8 cellular contexts compared by ENCODE assay signal in the genomic region with DNA sequence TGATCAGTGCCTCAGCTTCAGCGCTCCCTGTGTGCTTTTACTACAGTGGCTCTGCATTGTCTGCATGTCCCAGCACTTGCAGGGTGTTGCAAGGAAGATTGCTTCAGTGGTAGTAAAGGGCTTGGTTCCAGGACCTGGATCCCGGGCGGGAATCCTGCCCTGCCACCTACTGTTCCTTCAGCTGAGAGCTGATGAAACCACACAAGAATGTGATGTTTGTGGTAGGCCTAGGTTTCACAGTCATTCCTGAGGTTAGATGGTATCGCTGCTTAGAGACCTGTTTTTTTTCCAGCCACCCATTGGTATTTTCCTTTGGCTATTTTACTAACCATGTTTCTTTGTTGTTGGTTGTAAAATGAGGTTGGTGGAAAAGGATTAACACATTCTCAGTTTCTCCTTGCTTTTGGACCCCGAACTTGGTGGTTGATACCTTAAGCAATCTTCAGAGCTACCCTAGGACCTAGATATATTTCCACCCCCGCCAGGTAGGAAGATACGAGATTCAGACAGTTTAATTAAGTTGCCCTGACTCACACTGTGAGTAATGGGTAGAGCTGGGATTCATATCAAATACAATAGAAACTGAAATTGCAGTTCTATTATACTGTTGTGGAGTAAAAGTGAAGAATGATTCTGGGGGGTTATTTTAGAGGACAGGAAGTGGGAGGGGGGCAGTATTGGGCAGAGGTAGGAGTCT. TPM values are rescaled to one million over a fixed set of nuclear protein-coding genes. Genes with fewer than 3 reads are reported as not detected.
DNase-seq lines count a peak whose midpoint lies in the region; ATAC-seq and FAIRE-seq lines count a peak whose summit lies in the region.

No MANE protein-coding gene starts in this region.

- no peak for FAIRE-seq in frontal cortex (lab: Jason Lieb, UNC)

- H3K4me1 Mint-ChIP-seq in activated naive CD8-positive, alpha-beta T cell (ENCODE audit: low read depth), result peaks cover 53% of the 10 kb centered on the region
- no peaks in the 10 kb centered on the region for H3K4me1 Mint-ChIP-seq in stimulated activated memory B cell treated with anti-CD40 and anti-IgM and Interleukin-4, amounts not matched to agents 10 μg/mL and 1 μg/mL and 100 μg/mL, for 72 hours

- peak; percentile 86 for ATAC-seq in stimulated activated naive CD8-positive, alpha-beta T cell treated with anti-CD3 and anti-CD28 coated beads, Interleukin-15, Interleukin-2, amounts not matched to agents 100 U/mL and 50 U/mL, for 24 hours
- no peak for ATAC-seq in stimulated activated memory B cell treated with anti-CD40 and anti-IgM and Interleukin-4, amounts not matched to agents 10 μg/mL and 1 μg/mL and 100 μg/mL, for 72 hours

- peaks cover 13% of the 10 kb centered on the region for H3K27me3 Mint-ChIP-seq in activated naive CD8-positive, alpha-beta T cell
- H3K27me3 Mint-ChIP-seq in stimulated activated memory B cell treated with anti-CD40 and anti-IgM and Interleukin-4, amounts not matched to agents 10 μg/mL and 1 μg/mL and 100 μg/mL, for 72 hours, result peaks cover 26% of the 10 kb centered on the region

- DNase-seq in stimulated activated CD4-positive, alpha-beta T cell treated with anti-CD3 and anti-CD28 coated beads, Interleukin-15, amount 100 ng/mL, for 24 hours, result peak; percentile 53
- no peak for DNase-seq in stimulated activated CD4-positive, alpha-beta T cell treated with anti-CD3 and anti-CD28 coated beads, Interleukin-12 subunit alpha, Interleukin-12 subunit beta, amount 100 ng/mL, for 4 hours
- peak; percentile 81 for DNase-seq in iPS-NIHi11 (ENCODE audit: low spot score)
- DNase-seq in stimulated activated naive CD8-positive, alpha-beta T cell treated with anti-CD3 and anti-CD28 coated beads, Interleukin-15, Interleukin-2, amounts not matched to agents 100 U/mL and 50 U/mL, for 24 hours, result peak; percentile 21
- no peak for DNase-seq in frontal cortex (ENCODE audit: low spot score in 2 of 2)
- DNase-seq in activated effector memory CD4-positive, alpha-beta T cell treated with Interleukin-2 at 50 U/mL for 16 hours, result no peak

- H3K9me3 Mint-ChIP-seq in activated naive CD8-positive, alpha-beta T cell (ENCODE audit: low read depth), result no peaks in the 10 kb centered on the region
- no peaks in the 10 kb centered on the region for H3K9me3 Mint-ChIP-seq in stimulated activated memory B cell treated with anti-CD40 and anti-IgM and Interleukin-4, amounts not matched to agents 10 μg/mL and 1 μg/mL and 100 μg/mL, for 72 hours

- H3K4me3 Mint-ChIP-seq in activated naive CD8-positive, alpha-beta T cell, result peak overlapping the region; percentile 51
- no peak overlapping the region for H3K4me3 Mint-ChIP-seq in stimulated activated memory B cell treated with anti-CD40 and anti-IgM and Interleukin-4, amounts not matched to agents 10 μg/mL and 1 μg/mL and 100 μg/mL, for 72 hours

- peaks cover 2% of the 10 kb centered on the region for H3K36me3 Mint-ChIP-seq in activated naive CD8-positive, alpha-beta T cell
- no peaks in the 10 kb centered on the region for H3K36me3 Mint-ChIP-seq in stimulated activated memory B cell treated with anti-CD40 and anti-IgM and Interleukin-4, amounts not matched to agents 10 μg/mL and 1 μg/mL and 100 μg/mL, for 72 hours

- peak overlapping the region; percentile 87 for H3K27ac Mint-ChIP-seq in activated naive CD8-positive, alpha-beta T cell
- no peak overlapping the region for H3K27ac Mint-ChIP-seq in stimulated activated memory B cell treated with anti-CD40 and anti-IgM and Interleukin-4, amounts not matched to agents 10 μg/mL and 1 μg/mL and 100 μg/mL, for 72 hours

RNA-seq across cellular contexts. Expression of a gene that starts 11.4 kb away (rescaled TPM):
- total RNA-seq in frontal cortex, result not detected

RNA-seq across cellular contexts. Expression of a gene that starts 24.1 kb away (rescaled TPM):
- 1.6 TPM for total RNA-seq in frontal cortex

RNA-seq across cellular contexts. Expression of a gene that starts 26.9 kb away (rescaled TPM):
- total RNA-seq in frontal cortex, result 1.2 TPM

Comparison
In these comparisons a context has a peak if more than half of its experiments do, and no peak if none do; other contexts are left out.
1. DNase-seq: peak in stimulated activated CD4-positive, alpha-beta T cell treated with anti-CD3 and anti-CD28 coated beads, Interleukin-15, amount 100 ng/mL, for 24 hours (single experiment), iPS-NIHi11 (single experiment) and stimulated activated naive CD8-positive, alpha-beta T cell treated with anti-CD3 and anti-CD28 coated beads, Interleukin-15, Interleukin-2, amounts not matched to agents 100 U/mL and 50 U/mL, for 24 hours (single experiment); none in stimulated activated CD4-positive, alpha-beta T cell treated with anti-CD3 and anti-CD28 coated beads, Interleukin-12 subunit alpha, Interleukin-12 subunit beta, amount 100 ng/mL, for 4 hours (single experiment), frontal cortex (0 of 2) and activated effector memory CD4-positive, alpha-beta T cell treated with Interleukin-2 at 50 U/mL for 16 hours (single experiment).